ENCODE assay signal across 23 cellular contexts in genomic region chr1:29304025-29304684, GRCh38.
"Had no signal": no experiment of that assay in that cellular context is flagged by ENCODE, and none has a peak within 500 bp of the region (broad histone marks: within the 10 kb centered on the region; RNA-seq: fewer than 3 reads in every experiment).

No MANE protein-coding gene starts in this region.

- H3K27me3 ChIP-seq: dorsolateral prefrontal cortex, uterus had no signal

- DNase-seq: activated CD4-positive, alpha-beta T cell treated with anti-CD3 and anti-CD28 coated beads for 4 hours; activated CD4-positive, alpha-beta T cell treated with anti-CD3 and anti-CD28 coated beads, Interleukin-2, amount 50 U/mL, for 4 hours; activated naive CD4-positive, alpha-beta T cell; activated T-cell treated with anti-CD3 and anti-CD28 coated beads for 4 hours; activated T-cell treated with anti-CD3 and anti-CD28 coated beads, Interleukin-2, amount 50 U/mL, for 72 hours; dorsolateral prefrontal cortex; effector memory CD4-positive, alpha-beta T cell; islet precursor cell; naive thymus-derived CD8-positive, alpha-beta T cell; stimulated activated CD4-positive, alpha-beta T cell treated with anti-CD3 and anti-CD28 coated beads, Interleukin-4, amount 100 ng/mL, for 24 hours; uterus had no signal

- H3K4me3 ChIP-seq: coronary artery, dorsolateral prefrontal cortex, skin epidermis, uterus had no signal

- H3K4me1 Mint-ChIP-seq: mesothelial cell of epicardium; naive thymus-derived CD8-positive, alpha-beta T cell; stimulated activated effector memory CD8-positive, alpha-beta T cell treated with anti-CD3 and anti-CD28 coated beads, Interleukin-12 subunit alpha, Interleukin-12 subunit beta, amount 100 ng/mL, for 72 hours had no signal

- ATAC-seq: activated naive CD4-positive, alpha-beta T cell treated with anti-CD3 and anti-CD28 coated beads, Interleukin-2, amount 50 U/mL, for 72 hours; activated T-cell treated with anti-CD3 and anti-CD28 coated beads, Interleukin-2, amount 50 U/mL, for 72 hours; naive thymus-derived CD8-positive, alpha-beta T cell; sciatic nerve had no signal

- H3K27ac ChIP-seq: coronary artery, dorsolateral prefrontal cortex, skin epidermis, uterus, VCaP had no signal

- H3K27ac Mint-ChIP-seq: activated naive CD4-positive, alpha-beta T cell treated with anti-CD3 and anti-CD28 coated beads, Interleukin-2, amount 50 U/mL, for 72 hours; activated T-cell treated with anti-CD3 and anti-CD28 coated beads, Interleukin-2, amount 50 U/mL, for 72 hours; mesothelial cell of epicardium; stimulated activated naive CD8-positive, alpha-beta T cell treated with anti-CD3 and anti-CD28 coated beads, Interleukin-15, Interleukin-2, amounts not matched to agents 100 ng/mL and 50 ng/mL, for 24 hours; type B pancreatic cell had no signal

- H3K27me3 Mint-ChIP-seq: stimulated activated naive CD8-positive, alpha-beta T cell treated with anti-CD3 and anti-CD28 coated beads, Interleukin-15, Interleukin-2, amounts not matched to agents 100 ng/mL and 50 ng/mL, for 24 hours; type B pancreatic cell had no signal

- H3K9me3 Mint-ChIP-seq: activated naive CD4-positive, alpha-beta T cell treated with anti-CD3 and anti-CD28 coated beads, Interleukin-2, amount 50 U/mL, for 72 hours; mesothelial cell of epicardium; neural crest cell; stimulated activated effector memory CD8-positive, alpha-beta T cell treated with anti-CD3 and anti-CD28 coated beads, Interleukin-12 subunit alpha, Interleukin-12 subunit beta, amount 100 ng/mL, for 72 hours; type B pancreatic cell had no signal

- H3K9me3 ChIP-seq: uterus had no signal

- H3K36me3 ChIP-seq: uterus had no signal

- H3K4me3 Mint-ChIP-seq: activated T-cell treated with anti-CD3 and anti-CD28 coated beads, Interleukin-2, amount 50 U/mL, for 72 hours; mesothelial cell of epicardium; naive thymus-derived CD8-positive, alpha-beta T cell; neural crest cell; stimulated activated effector memory CD8-positive, alpha-beta T cell treated with anti-CD3 and anti-CD28 coated beads, Interleukin-12 subunit alpha, Interleukin-12 subunit beta, amount 100 ng/mL, for 72 hours; stimulated activated naive CD8-positive, alpha-beta T cell treated with anti-CD3 and anti-CD28 coated beads, Interleukin-15, Interleukin-2, amounts not matched to agents 100 ng/mL and 50 ng/mL, for 24 hours; type B pancreatic cell had no signal

- FAIRE-seq: frontal cortex, TTC549 had no signal

- H3K36me3 Mint-ChIP-seq: activated naive CD4-positive, alpha-beta T cell treated with anti-CD3 and anti-CD28 coated beads, Interleukin-2, amount 50 U/mL, for 72 hours; naive thymus-derived CD8-positive, alpha-beta T cell; stimulated activated effector memory CD8-positive, alpha-beta T cell treated with anti-CD3 and anti-CD28 coated beads, Interleukin-12 subunit alpha, Interleukin-12 subunit beta, amount 100 ng/mL, for 72 hours had no signal

- H3K4me1 ChIP-seq: uterus had no signal
